In the genomic region with DNA sequence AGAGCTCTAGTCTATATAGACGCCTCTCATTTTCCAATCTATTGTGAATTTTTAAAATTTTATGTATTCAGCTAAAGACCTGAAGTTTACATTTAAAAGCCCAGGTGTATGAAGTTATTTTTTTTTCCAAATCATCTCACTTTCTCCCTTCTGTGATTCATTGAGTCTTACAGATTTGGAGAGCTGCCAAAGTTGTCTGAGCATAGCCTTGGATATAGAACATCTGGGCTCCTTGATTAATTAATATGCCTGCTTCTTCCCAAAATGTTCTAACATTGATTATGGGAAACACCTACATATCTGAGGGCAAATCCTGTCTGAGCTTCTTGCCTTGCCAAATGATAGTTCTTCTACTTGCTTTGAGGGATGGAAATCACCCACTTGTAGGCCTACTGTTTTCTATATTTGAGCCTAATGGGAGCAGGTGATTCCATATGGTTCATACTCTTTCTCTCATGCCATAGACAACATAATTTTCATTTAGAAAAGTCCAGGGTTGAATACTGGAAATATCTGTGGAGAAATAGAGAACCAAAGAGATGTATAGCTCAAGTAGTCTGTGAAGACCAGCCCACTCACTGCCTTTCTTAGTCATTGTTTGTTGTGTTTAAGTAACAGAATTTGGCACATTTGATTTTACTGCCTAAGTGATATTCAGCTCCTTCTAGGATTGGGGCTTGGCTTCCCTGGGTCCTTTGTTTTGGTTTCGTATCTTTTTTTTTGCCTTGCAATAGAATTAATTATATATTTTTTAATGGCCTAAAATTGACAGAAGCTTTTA, we compare ENCODE assay signal across 1 cellular context.
TF ChIP-seq lines count a peak whose summit lies in the region.

No MANE protein-coding gene starts in this region.

TF ChIP-seq in IMR-90, 13 proteins besides CTCF, POLR2A, EP300 and RAD21:
- TF ChIP-seq MAFK (IDR thresholded peaks at IDR 0.05; ENCODE audit: low read depth, low read length) (no peak), FOS (IDR thresholded peaks at IDR 0.05; ENCODE audit: low read depth, low read length) (no peak), RCOR1 (IDR thresholded peaks at IDR 0.05; ENCODE audit: insufficient replicate concordance, low read length) (no peak), CEBPB (IDR thresholded peaks at IDR 0.05; ENCODE audit: low read depth, low read length) (no peak), MXI1 (IDR thresholded peaks at IDR 0.05; ENCODE audit: borderline replicate concordance, low read depth, low read length) (no peak), RFX5 (IDR thresholded peaks at IDR 0.05; ENCODE audit: low read depth, low read length) (no peak), NFE2L2 (IDR thresholded peaks at IDR 0.05; ENCODE audit: low read depth, low read length) (no peak), MAZ (IDR thresholded peaks at IDR 0.05; ENCODE audit: borderline replicate concordance, low read depth, low read length) (no peak), SMC3 (IDR thresholded peaks at IDR 0.05; ENCODE audit: low read depth, low read length) (no peak)
- TF ChIP-seq, protein P1, sequence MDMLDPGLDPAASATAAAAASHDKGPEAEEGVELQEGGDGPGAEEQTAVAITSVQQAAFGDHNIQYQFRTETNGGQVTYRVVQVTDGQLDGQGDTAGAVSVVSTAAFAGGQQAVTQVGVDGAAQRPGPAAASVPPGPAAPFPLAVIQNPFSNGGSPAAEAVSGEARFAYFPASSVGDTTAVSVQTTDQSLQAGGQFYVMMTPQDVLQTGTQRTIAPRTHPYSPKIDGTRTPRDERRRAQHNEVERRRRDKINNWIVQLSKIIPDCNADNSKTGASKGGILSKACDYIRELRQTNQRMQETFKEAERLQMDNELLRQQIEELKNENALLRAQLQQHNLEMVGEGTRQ (IDR thresholded peaks at IDR 0.05; ENCODE audit: low read depth, low read length), result no peak
